In genomic region chr1:207034998-207035397, GRCh38 we compare ENCODE assay signal across 12 cellular contexts. TPM values are rescaled to one million over a fixed set of nuclear protein-coding genes. Genes with fewer than 3 reads are reported as not detected.
DNase-seq lines count a peak whose midpoint lies in the region; ATAC-seq and TF ChIP-seq lines count a peak whose summit lies in the region.
"Had no signal": no experiment of that assay in that cellular context is flagged by ENCODE, and none has a peak within 500 bp of the region (broad histone marks: within the 10 kb centered on the region; RNA-seq: fewer than 3 reads in every experiment).

No MANE protein-coding gene starts in this region.

- no peak for ATAC-seq in left cardiac atrium
- ATAC-seq: right lobe of liver had no signal

- H3K4me3 ChIP-seq in PC-9 = no peak overlapping the region
- no peak overlapping the region for H3K4me3 ChIP-seq in smooth muscle cell
- H3K4me3 ChIP-seq: right lobe of liver had no signal

- peaks cover 23% of the 10 kb centered on the region; the same call in 1 of the 2 replicates for H3F3A ChIP-seq in PC-9 (ENCODE audit: insufficient read depth, low read depth)
- H3F3A ChIP-seq in smooth muscle cell (ENCODE audit: low read depth) = no peaks in the 10 kb centered on the region

- no TSS peak for BruUV-seq in PC-9 (replicated peaks; lab: Mats Ljungman, UMichigan)

- no peaks in the 10 kb centered on the region for H3K27me3 ChIP-seq in PC-9 (ENCODE audit: insufficient read depth, low read depth)
- no peaks in the 10 kb centered on the region for H3K27me3 ChIP-seq in smooth muscle cell (ENCODE audit: low read depth)
- H3K27me3 ChIP-seq: right lobe of liver had no signal

- H3K79me2 ChIP-seq in PC-9 (ENCODE audit: low read depth) (peaks cover 18% of the 10 kb centered on the region), smooth muscle cell (ENCODE audit: low read depth) (no peaks in the 10 kb centered on the region)

- DNase-seq in DMS53 (lab: John Stamatoyannopoulos, UW) (peak; percentile 28), DMS53 treated with DMSO at 0.1 percent for 48 hours (lab: John Stamatoyannopoulos, UW; ENCODE audit: unreplicated experiment) (no peak), PC-9 (peak in 1 of 2 experiments; percentile 83), epithelial cell of prostate (ENCODE audit: low read depth, low spot score) (peak; percentile 92), smooth muscle cell (lab: John Stamatoyannopoulos, UW; ENCODE audit: unreplicated experiment) (no peak), cerebellar nuclear complex (lab: John Stamatoyannopoulos, UW) (no peak), cortex of kidney (lab: John Stamatoyannopoulos, UW) (no peak), left cardiac atrium (no peak)
- DNase-seq: activated T-cell treated with anti-CD3 and anti-CD28 coated beads, Interleukin-2, amount 50 U/mL, for 1 hour; DMS 273 treated with DMSO at 0.1 percent for 48 hours; naive B cell; right lobe of liver had no signal

- POLR2A ChIA-PET in PC-9 (lab: Charles Lee; ENCODE audit: unreplicated experiment) = no interaction called here

- H2AFZ ChIP-seq in PC-9 (no peak overlapping the region), smooth muscle cell (ENCODE audit: low read depth) (no peak overlapping the region)

- H3K4me2 ChIP-seq in PC-9 = peak overlapping the region; percentile 84; the same call in 1 of the 2 replicates
- peak overlapping the region; percentile 33 for H3K4me2 ChIP-seq in smooth muscle cell

- no peak for TF ChIP-seq CTCF in PC-9 (conservative IDR thresholded peaks at IDR 0.05)
- no peak for TF ChIP-seq CTCF in smooth muscle cell (IDR thresholded peaks at IDR 0.05; ENCODE audit: borderline replicate concordance, insufficient read depth, poor library complexity, severe bottlenecking)

- H3K27ac ChIP-seq in PC-9 (peak overlapping the region; percentile 83), epithelial cell of prostate (peak overlapping the region; percentile 99), smooth muscle cell (ENCODE audit: low read depth) (peak overlapping the region; percentile 89)
- H3K27ac ChIP-seq: right lobe of liver had no signal

- H4K20me1 ChIP-seq in PC-9 (ENCODE audit: insufficient read depth) (no peaks in the 10 kb centered on the region), smooth muscle cell (ENCODE audit: low read depth) (no peaks in the 10 kb centered on the region)

- H3K9ac ChIP-seq in smooth muscle cell (ENCODE audit: low read depth) = peak overlapping the region; percentile 63

- CTCF ChIA-PET in PC-9 (lab: Charles Lee) = interaction anchor here (0.6 kb wide), 1 partner anchor 8 kb away, joined by 3 read pairs; no protein-coding TSS in a partner anchor

- intact Hi-C loops in PC-9 (cut with micrococcal nuclease; ENCODE audit: unreplicated experiment) (no loop called here), left cardiac atrium (cut with DNase I) (loop anchor here in 1 of 2 donors (5.0 kb wide), 1 partner anchor 42 kb away; no protein-coding TSS in a partner anchor)

- no peaks in the 10 kb centered on the region for H3K36me3 ChIP-seq in PC-9 (ENCODE audit: low read depth)
- H3K36me3 ChIP-seq in smooth muscle cell (ENCODE audit: low read depth) = no peaks in the 10 kb centered on the region
- H3K36me3 ChIP-seq: right lobe of liver had no signal

- peaks cover 56% of the 10 kb centered on the region for H3K4me1 ChIP-seq in PC-9 (replicated peaks; ENCODE audit: insufficient read depth)
- H3K4me1 ChIP-seq in smooth muscle cell (ENCODE audit: low read depth) = peaks cover 9% of the 10 kb centered on the region

- no peaks in the 10 kb centered on the region for H3K9me2 ChIP-seq in PC-9 (ENCODE audit: insufficient read depth)

- H3K9me3 ChIP-seq in PC-9 (ENCODE audit: insufficient read depth, low read depth) (no peaks in the 10 kb centered on the region), smooth muscle cell (replicated peaks; ENCODE audit: low read depth) (no peaks in the 10 kb centered on the region)
- H3K9me3 ChIP-seq: right lobe of liver had no signal

RNA-seq across cellular contexts. Expression of gene C1orf116, which starts 2.4 kb away (rescaled TPM):
- total RNA-seq in PC-9 (2021) (30.2 and 36.7 TPM in 2 replicates), smooth muscle cell (3.2 and 6.0 TPM in 2 replicates), left cardiac atrium (under 1 TPM; 0.06 to 0.10 TPM)
- 0.14 and 2.7 TPM in 2 replicates for polyA plus RNA-seq in smooth muscle cell

RNA-seq across cellular contexts. Expression of gene YOD1, which starts 16.0 kb away (rescaled TPM):
- total RNA-seq in PC-9 (2021) (11.2 and 12.5 TPM in 2 replicates), smooth muscle cell (31.9 and 37.9 TPM in 2 replicates), left cardiac atrium (1 to 10 TPM; 3.4 to 5.9 TPM)
- polyA plus RNA-seq in smooth muscle cell = 3.8 and 5.6 TPM in 2 replicates

RNA-seq across cellular contexts. Expression of gene PFKFB2, which starts 18.1 kb away (rescaled TPM):
- total RNA-seq in PC-9 (2021) = 16.3 and 28.0 TPM in 2 replicates
- total RNA-seq in smooth muscle cell = 9.8 and 15.6 TPM in 2 replicates
- polyA plus RNA-seq in smooth muscle cell = 2.1 and 5.0 TPM in 2 replicates
- total RNA-seq in left cardiac atrium = 10 to 100 TPM; 28.2 to 42.8 TPM

RNA-seq across cellular contexts. Expression of gene C4BPB, which starts 53.7 kb away (rescaled TPM):
- 1.4 and 4.2 TPM in 2 replicates for total RNA-seq in PC-9 (2021)
- 0.99 and 1.2 TPM in 2 replicates for total RNA-seq in smooth muscle cell
- 0.60 and 1.00 TPM in 2 replicates for polyA plus RNA-seq in smooth muscle cell
- 1 to 10 TPM in 1 of 2 donors, not detected in 1; 2.4 TPM for total RNA-seq in left cardiac atrium

Comparison
In these comparisons a context has a peak if more than half of its experiments do, and no peak if none do; other contexts are left out.
1. DNase-seq: peak in DMS53 (single experiment) and epithelial cell of prostate (single experiment); none in DMS53 treated with DMSO at 0.1 percent for 48 hours (single experiment), smooth muscle cell (single experiment), cerebellar nuclear complex (0 of 2), cortex of kidney (single experiment) and left cardiac atrium (single experiment).
2. Peak in every context shown above with its lines, with median percentiles within 50 percentile points of each other: H3K27ac ChIP-seq.